ENCODE assay signal across 1 cellular context in the genomic region with DNA sequence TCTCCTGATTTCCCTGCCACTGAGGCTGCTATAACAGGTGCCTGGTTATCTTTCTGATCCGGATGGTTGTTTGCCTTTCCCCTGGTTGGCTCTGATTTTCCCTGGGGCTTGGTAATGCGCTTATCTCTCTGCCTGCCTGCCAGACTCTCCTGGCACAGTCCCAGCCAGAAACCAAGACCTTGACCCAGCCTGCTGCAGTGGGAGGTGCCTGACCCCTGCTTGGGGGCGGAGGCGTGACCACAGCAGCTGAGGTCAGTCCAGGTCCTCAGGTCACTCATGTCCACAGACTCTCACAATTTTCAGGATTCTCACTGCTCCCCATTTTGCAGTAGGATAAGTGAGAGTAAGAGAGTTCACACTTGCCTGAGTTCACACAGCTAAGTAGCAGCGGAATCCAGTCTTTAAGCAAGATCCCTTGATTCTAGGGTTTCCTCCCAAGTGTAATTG.
TF ChIP-seq lines count a peak whose summit lies in the region.

No MANE protein-coding gene starts in this region.

TF ChIP-seq in SK-N-SH treated with all-trans-retinoic acid at 6 μM for 48 hours, 23 proteins besides CTCF, POLR2A, EP300 and RAD21 (continued from another document):
- TF ChIP-seq, protein P1, sequence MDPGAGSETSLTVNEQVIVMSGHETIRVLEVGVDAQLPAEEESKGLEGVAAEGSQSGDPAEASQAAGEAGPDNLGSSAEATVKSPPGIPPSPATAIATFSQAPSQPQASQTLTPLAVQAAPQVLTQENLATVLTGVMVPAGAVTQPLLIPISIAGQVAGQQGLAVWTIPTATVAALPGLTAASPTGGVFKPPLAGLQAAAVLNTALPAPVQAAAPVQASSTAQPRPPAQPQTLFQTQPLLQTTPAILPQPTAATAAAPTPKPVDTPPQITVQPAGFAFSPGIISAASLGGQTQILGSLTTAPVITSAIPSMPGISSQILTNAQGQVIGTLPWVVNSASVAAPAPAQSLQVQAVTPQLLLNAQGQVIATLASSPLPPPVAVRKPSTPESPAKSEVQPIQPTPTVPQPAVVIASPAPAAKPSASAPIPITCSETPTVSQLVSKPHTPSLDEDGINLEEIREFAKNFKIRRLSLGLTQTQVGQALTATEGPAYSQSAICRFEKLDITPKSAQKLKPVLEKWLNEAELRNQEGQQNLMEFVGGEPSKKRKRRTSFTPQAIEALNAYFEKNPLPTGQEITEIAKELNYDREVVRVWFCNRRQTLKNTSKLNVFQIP (CRISPR knock-in tag; IDR thresholded peaks at IDR 0.05; ENCODE audit: borderline replicate concordance, low read depth) = no peak
- TF ChIP-seq, protein P2, sequence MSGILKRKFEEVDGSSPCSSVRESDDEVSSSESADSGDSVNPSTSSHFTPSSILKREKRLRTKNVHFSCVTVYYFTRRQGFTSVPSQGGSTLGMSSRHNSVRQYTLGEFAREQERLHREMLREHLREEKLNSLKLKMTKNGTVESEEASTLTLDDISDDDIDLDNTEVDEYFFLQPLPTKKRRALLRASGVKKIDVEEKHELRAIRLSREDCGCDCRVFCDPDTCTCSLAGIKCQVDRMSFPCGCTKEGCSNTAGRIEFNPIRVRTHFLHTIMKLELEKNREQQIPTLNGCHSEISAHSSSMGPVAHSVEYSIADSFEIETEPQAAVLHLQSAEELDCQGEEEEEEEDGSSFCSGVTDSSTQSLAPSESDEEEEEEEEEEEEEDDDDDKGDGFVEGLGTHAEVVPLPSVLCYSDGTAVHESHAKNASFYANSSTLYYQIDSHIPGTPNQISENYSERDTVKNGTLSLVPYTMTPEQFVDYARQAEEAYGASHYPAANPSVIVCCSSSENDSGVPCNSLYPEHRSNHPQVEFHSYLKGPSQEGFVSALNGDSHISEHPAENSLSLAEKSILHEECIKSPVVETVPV (CRISPR knock-in tag; IDR thresholded peaks at IDR 0.05) = no peak
- TF ChIP-seq RARB (CRISPR knock-in tag; IDR thresholded peaks at IDR 0.05) (no peak), ISL1 (CRISPR knock-in tag; IDR thresholded peaks at IDR 0.05) (no peak)
- TF ChIP-seq, protein P3, sequence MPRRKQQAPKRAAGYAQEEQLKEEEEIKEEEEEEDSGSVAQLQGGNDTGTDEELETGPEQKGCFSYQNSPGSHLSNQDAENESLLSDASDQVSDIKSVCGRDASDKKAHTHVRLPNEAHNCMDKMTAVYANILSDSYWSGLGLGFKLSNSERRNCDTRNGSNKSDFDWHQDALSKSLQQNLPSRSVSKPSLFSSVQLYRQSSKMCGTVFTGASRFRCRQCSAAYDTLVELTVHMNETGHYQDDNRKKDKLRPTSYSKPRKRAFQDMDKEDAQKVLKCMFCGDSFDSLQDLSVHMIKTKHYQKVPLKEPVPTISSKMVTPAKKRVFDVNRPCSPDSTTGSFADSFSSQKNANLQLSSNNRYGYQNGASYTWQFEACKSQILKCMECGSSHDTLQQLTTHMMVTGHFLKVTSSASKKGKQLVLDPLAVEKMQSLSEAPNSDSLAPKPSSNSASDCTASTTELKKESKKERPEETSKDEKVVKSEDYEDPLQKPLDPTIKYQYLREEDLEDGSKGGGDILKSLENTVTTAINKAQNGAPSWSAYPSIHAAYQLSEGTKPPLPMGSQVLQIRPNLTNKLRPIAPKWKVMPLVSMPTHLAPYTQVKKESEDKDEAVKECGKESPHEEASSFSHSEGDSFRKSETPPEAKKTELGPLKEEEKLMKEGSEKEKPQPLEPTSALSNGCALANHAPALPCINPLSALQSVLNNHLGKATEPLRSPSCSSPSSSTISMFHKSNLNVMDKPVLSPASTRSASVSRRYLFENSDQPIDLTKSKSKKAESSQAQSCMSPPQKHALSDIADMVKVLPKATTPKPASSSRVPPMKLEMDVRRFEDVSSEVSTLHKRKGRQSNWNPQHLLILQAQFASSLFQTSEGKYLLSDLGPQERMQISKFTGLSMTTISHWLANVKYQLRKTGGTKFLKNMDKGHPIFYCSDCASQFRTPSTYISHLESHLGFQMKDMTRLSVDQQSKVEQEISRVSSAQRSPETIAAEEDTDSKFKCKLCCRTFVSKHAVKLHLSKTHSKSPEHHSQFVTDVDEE (CRISPR knock-in tag; IDR thresholded peaks at IDR 0.05) = peak; percentile 85
TF ChIP-seq in SK-N-SH treated with all-trans-retinoic acid at 6 μM for 48 hours: peak in this region for 3.
